19 cellular contexts compared by ENCODE assay signal in the genomic region with DNA sequence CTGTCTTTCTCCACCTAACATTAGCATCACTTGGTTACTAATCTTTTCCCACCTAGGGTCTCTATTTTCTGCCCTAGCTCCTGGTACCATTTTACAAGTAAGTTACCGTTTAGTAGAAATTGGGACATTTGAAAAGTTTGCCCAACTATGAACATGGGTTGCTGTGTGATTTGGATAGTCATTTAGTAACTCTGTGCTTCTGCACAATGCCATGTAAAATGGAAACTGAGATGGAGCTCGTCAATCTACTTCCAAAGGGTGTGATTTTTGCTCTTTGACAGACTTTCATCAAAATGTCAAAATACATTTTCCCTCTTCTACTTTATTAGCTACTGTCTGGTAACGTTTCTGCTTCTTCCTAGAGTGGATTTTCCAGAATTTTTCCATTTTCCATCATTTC.
A peak's percentile ranks its signal among the peaks of the same experiment; 100 is the strongest.
DNase-seq lines count a peak whose midpoint lies in the region; ATAC-seq, FAIRE-seq and TF ChIP-seq lines count a peak whose summit lies in the region.
"Had no signal": no experiment of that assay in that cellular context is flagged by ENCODE, and none has a peak within 500 bp of the region (broad histone marks: within the 10 kb centered on the region; RNA-seq: fewer than 3 reads in every experiment).

No MANE protein-coding gene starts in this region.

- ATAC-seq in T-helper 17 cell (no peak), foreskin keratinocyte (no peak), PC-3 (no peak)
- ATAC-seq in effector memory CD8-positive, alpha-beta T cell (replicated peaks), result no peak
- ATAC-seq: A549, HepG2, Panc1 had no signal

- H3K36me3 Mint-ChIP-seq in activated T-cell treated with anti-CD3 and anti-CD28 coated beads, Interleukin-2, amount 50 U/mL, for 24 hours (ENCODE audit: low read depth), result peaks cover 17% of the 10 kb centered on the region
- peaks cover 3% of the 10 kb centered on the region for H3K36me3 Mint-ChIP-seq in T-helper 17 cell (ENCODE audit: low read depth)
- peaks cover 9% of the 10 kb centered on the region for H3K36me3 Mint-ChIP-seq in effector memory CD8-positive, alpha-beta T cell (ENCODE audit: insufficient read depth)

- TF ChIP-seq CTCF in D721Med (IDR thresholded peaks at IDR 0.05; ENCODE audit: insufficient read depth, missing control alignments) (no peak), foreskin keratinocyte (conservative IDR thresholded peaks at IDR 0.05) (no peak), PC-3 (conservative IDR thresholded peaks at IDR 0.05; ENCODE audit: low read depth, low read length) (no peak), ovary (IDR thresholded peaks at IDR 0.05) (no peak)

- H4K20me1 ChIP-seq in PC-3 (ENCODE audit: low read length), result no peaks in the 10 kb centered on the region
- H4K20me1 ChIP-seq: BLaER1 treated with 17β-estradiol and CSF1 and Interleukin-3, amounts not matched to agents 10 nM and 100 nM had no signal

- H3K9me2 ChIP-seq in PC-3 (replicated peaks; ENCODE audit: low read length), result no peaks in the 10 kb centered on the region

- no peak for TF ChIP-seq POLR2A in ovary (IDR thresholded peaks at IDR 0.05)

- whole genome bisulfite sequencing in ovary, 3 donors, result 92 to 95% (median 93%) methylated on average over 3 of the region's 3 CpGs

- no peaks in the 10 kb centered on the region for H3F3A ChIP-seq in PC-3 (ENCODE audit: low read length, unreplicated experiment)

- no peaks in the 10 kb centered on the region for H3K27me3 Mint-ChIP-seq in activated T-cell treated with anti-CD3 and anti-CD28 coated beads, Interleukin-2, amount 50 U/mL, for 24 hours
- H3K27me3 Mint-ChIP-seq in T-helper 17 cell, result no peaks in the 10 kb centered on the region
- H3K27me3 Mint-ChIP-seq in effector memory CD8-positive, alpha-beta T cell, result no peaks in the 10 kb centered on the region

- intact Hi-C loops in PC-3 (cut with micrococcal nuclease) (no loop called here), ovary (cut with DNase I) (no loop called here)

- POLR2A ChIA-PET in PC-3 (lab: Charles Lee; ENCODE audit: unreplicated experiment), result no interaction called here

- H3K79me2 ChIP-seq in PC-3 (ENCODE audit: low read length), result no peaks in the 10 kb centered on the region

- FAIRE-seq in D721Med (lab: Jason Lieb, UNC), result peak; percentile 11
- FAIRE-seq: A549, GM12892, HepG2 had no signal

- H3K27ac ChIP-seq in foreskin keratinocyte, result no peak overlapping the region
- no peak overlapping the region for H3K27ac ChIP-seq in PC-3 (ENCODE audit: low read length)
- no peak overlapping the region for H3K27ac ChIP-seq in ovary
- H3K27ac ChIP-seq: A549; BLaER1 treated with 17β-estradiol and CSF1 and Interleukin-3, amounts not matched to agents 10 nM and 100 nM had no signal

- H3K9me3 Mint-ChIP-seq in activated T-cell treated with anti-CD3 and anti-CD28 coated beads, Interleukin-2, amount 50 U/mL, for 24 hours, result peaks cover 28% of the 10 kb centered on the region
- H3K9me3 Mint-ChIP-seq in effector memory CD8-positive, alpha-beta T cell, result peaks cover 2 to 8% of the 10 kb centered on the region in 2 donors

- H3K9me3 ChIP-seq in T-helper 17 cell (ENCODE audit: control insufficient read depth, low read length, poor library complexity, severe bottlenecking) (no peaks in the 10 kb centered on the region), PC-3 (ENCODE audit: low read length) (no peaks in the 10 kb centered on the region), ovary (no peaks in the 10 kb centered on the region)
- H3K9me3 ChIP-seq: A549 had no signal

- no peak overlapping the region for H3K4me2 ChIP-seq in PC-3 (ENCODE audit: low read length)
- H3K4me2 ChIP-seq: A549; BLaER1 treated with 17β-estradiol and CSF1 and Interleukin-3, amounts not matched to agents 10 nM and 100 nM had no signal

- TF ChIP-seq EP300 in ovary (IDR thresholded peaks at IDR 0.05), result no peak

- H3K4me3 ChIP-seq in PC-3 (ENCODE audit: low read length), result no peak overlapping the region
- no peak overlapping the region for H3K4me3 ChIP-seq in ovary
- H3K4me3 ChIP-seq: A549; BLaER1 treated with 17β-estradiol and CSF1 and Interleukin-3, amounts not matched to agents 10 nM and 100 nM had no signal

- H3K4me1 Mint-ChIP-seq in activated T-cell treated with anti-CD3 and anti-CD28 coated beads, Interleukin-2, amount 50 U/mL, for 24 hours (ENCODE audit: low read depth), result peaks cover 32% of the 10 kb centered on the region
- H3K4me1 Mint-ChIP-seq in T-helper 17 cell, result peaks cover 24% of the 10 kb centered on the region
- peaks cover 21 to 26% of the 10 kb centered on the region in 2 donors for H3K4me1 Mint-ChIP-seq in effector memory CD8-positive, alpha-beta T cell (ENCODE audit: low read depth in 2 of 2)

- peak overlapping the region; percentile 75 for H3K27ac Mint-ChIP-seq in activated T-cell treated with anti-CD3 and anti-CD28 coated beads, Interleukin-2, amount 50 U/mL, for 24 hours
- H3K27ac Mint-ChIP-seq in T-helper 17 cell, result peak overlapping the region; percentile 88
- H3K27ac Mint-ChIP-seq in effector memory CD8-positive, alpha-beta T cell, result peak overlapping the region; percentile 55 to 91

- H3K27me3 ChIP-seq in foreskin keratinocyte (no peaks in the 10 kb centered on the region), PC-3 (ENCODE audit: low read length) (no peaks in the 10 kb centered on the region), ovary (no peaks in the 10 kb centered on the region)
- H3K27me3 ChIP-seq: BLaER1 treated with 17β-estradiol and CSF1 and Interleukin-3, amounts not matched to agents 10 nM and 100 nM had no signal

- no peak for DNase-seq in activated T-cell treated with anti-CD3 and anti-CD28 coated beads, Interleukin-2, amount 50 U/mL, for 24 hours
- DNase-seq in activated T-cell treated with anti-CD3 and anti-CD28 coated beads for 4 hours (no peak), D721Med (ENCODE audit: insufficient read length, low spot score) (no peak), T-helper 17 cell (no peak), foreskin keratinocyte (no peak), PC-3 (no peak), ovary (no peak)
- no peak for DNase-seq in effector memory CD8-positive, alpha-beta T cell
- DNase-seq: H7, NCI-H1048, NCI-H1436 treated with DMSO at 0.1 percent for 48 hours, NCI-H2029 treated with DMSO at 0.1 percent for 48 hours, NCI-H2171 treated with DMSO at 0.1 percent for 48 hours, NCI-H774 had no signal

- CTCF ChIA-PET in PC-3 (lab: Charles Lee), result no interaction called here

- no peak overlapping the region for H3K9ac ChIP-seq in PC-3 (ENCODE audit: low read length)
- H3K9ac ChIP-seq: BLaER1 treated with 17β-estradiol and CSF1 and Interleukin-3, amounts not matched to agents 10 nM and 100 nM had no signal

- no peaks in the 10 kb centered on the region for H3K36me3 ChIP-seq in PC-3 (ENCODE audit: low read depth, low read length)
- H3K36me3 ChIP-seq in ovary, result no peaks in the 10 kb centered on the region
- H3K36me3 ChIP-seq: BLaER1 treated with 17β-estradiol and CSF1 and Interleukin-3, amounts not matched to agents 10 nM and 100 nM had no signal

- peak overlapping the region; percentile 10 for H3K4me3 Mint-ChIP-seq in activated T-cell treated with anti-CD3 and anti-CD28 coated beads, Interleukin-2, amount 50 U/mL, for 24 hours
- H3K4me3 Mint-ChIP-seq in T-helper 17 cell, result peak overlapping the region; percentile 59
- H3K4me3 Mint-ChIP-seq in effector memory CD8-positive, alpha-beta T cell, result peak overlapping the region in 1 of 2 donors; percentile 36

- H3K4me1 ChIP-seq in foreskin keratinocyte (no peaks in the 10 kb centered on the region), PC-3 (ENCODE audit: insufficient read depth, low read length) (no peaks in the 10 kb centered on the region), ovary (ENCODE audit: insufficient read depth) (no peaks in the 10 kb centered on the region)
- H3K4me1 ChIP-seq: A549 had no signal

- BruUV-seq in PC-3 (replicated peaks; lab: Mats Ljungman, UMichigan), result no TSS peak

- no peak overlapping the region for H2AFZ ChIP-seq in PC-3 (ENCODE audit: low read length)
